ENCODE assay signal across 1 cellular context in genomic region chr12:96356831-96357230, GRCh38.
TF ChIP-seq lines count a peak whose summit lies in the region.

No MANE protein-coding gene starts in this region.

TF ChIP-seq in K562, 482 proteins besides CTCF, POLR2A, EP300 and RAD21 (continued from another document):
- TF ChIP-seq, protein P1, sequence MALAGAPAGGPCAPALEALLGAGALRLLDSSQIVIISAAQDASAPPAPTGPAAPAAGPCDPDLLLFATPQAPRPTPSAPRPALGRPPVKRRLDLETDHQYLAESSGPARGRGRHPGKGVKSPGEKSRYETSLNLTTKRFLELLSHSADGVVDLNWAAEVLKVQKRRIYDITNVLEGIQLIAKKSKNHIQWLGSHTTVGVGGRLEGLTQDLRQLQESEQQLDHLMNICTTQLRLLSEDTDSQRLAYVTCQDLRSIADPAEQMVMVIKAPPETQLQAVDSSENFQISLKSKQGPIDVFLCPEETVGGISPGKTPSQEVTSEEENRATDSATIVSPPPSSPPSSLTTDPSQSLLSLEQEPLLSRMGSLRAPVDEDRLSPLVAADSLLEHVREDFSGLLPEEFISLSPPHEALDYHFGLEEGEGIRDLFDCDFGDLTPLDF (CRISPR knock-in tag; IDR thresholded peaks at IDR 0.05), result no peak
